In the genomic region with DNA sequence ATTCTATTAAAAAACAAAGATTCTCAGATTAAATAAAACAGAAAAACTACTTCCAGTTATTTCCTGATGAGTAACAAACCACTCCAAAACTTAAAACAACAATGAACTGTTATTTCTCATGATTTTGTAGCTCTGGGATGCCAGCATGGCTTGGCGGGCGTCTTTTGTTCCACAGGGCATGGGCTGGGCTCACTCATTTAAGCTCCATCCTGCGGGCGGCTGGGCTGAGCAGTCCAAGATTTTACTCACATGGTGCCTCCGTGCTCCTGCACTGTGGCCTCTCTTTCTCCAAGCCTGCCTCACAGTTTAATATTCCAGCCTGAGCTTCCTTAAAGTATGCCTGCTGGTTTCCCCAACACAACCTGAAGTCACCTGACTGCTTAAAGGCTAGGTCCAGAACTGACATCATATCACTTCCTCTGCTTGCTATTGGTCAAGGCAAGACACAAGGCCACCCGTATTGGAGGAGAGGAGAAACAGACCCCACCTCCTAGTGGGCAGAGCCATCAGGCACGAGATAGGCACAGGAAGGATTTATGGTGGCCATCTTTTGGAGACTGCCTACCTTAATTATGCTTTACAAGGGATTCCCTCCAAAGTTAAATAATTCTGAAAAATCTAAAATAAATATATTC, we compare ENCODE assay signal across 1 cellular context.
TF ChIP-seq lines count a peak whose summit lies in the region.

No MANE protein-coding gene starts in this region.

TF ChIP-seq in SK-N-SH, 30 proteins besides CTCF, POLR2A, EP300 and RAD21 (continued from another document):
- TF ChIP-seq POLR2AphosphoS5 (IDR thresholded peaks at IDR 0.05; ENCODE audit: low read depth, low read length), result no peak
- no peak for TF ChIP-seq REST (IDR thresholded peaks at IDR 0.05; ENCODE audit: low read depth, low read length)
- no peak for TF ChIP-seq YY1 (IDR thresholded peaks at IDR 0.05; ENCODE audit: low read depth)
- no peak for TF ChIP-seq RCOR1 (IDR thresholded peaks at IDR 0.05; ENCODE audit: low read length)
- TF ChIP-seq CHD2 (IDR thresholded peaks at IDR 0.05; ENCODE audit: low read length, partially characterized antibody), result no peak
- TF ChIP-seq TEAD4 (IDR thresholded peaks at IDR 0.05; ENCODE audit: borderline replicate concordance, insufficient read depth), result no peak
- no peak for TF ChIP-seq SMC3 (IDR thresholded peaks at IDR 0.05; ENCODE audit: low read depth, low read length)
TF ChIP-seq in SK-N-SH: peak in this region for 0.
